1 cellular context compared by ENCODE assay signal in genomic region chr16:88992351-88993005, GRCh38.
TF ChIP-seq lines count a peak whose summit lies in the region.

No MANE protein-coding gene starts in this region.

TF ChIP-seq in K562, 482 proteins besides CTCF, POLR2A, EP300 and RAD21 (continued from another document and continues in another):
- peak; percentile 46 for TF ChIP-seq PKNOX1 (IDR thresholded peaks at IDR 0.05)
- TF ChIP-seq, protein P1, sequence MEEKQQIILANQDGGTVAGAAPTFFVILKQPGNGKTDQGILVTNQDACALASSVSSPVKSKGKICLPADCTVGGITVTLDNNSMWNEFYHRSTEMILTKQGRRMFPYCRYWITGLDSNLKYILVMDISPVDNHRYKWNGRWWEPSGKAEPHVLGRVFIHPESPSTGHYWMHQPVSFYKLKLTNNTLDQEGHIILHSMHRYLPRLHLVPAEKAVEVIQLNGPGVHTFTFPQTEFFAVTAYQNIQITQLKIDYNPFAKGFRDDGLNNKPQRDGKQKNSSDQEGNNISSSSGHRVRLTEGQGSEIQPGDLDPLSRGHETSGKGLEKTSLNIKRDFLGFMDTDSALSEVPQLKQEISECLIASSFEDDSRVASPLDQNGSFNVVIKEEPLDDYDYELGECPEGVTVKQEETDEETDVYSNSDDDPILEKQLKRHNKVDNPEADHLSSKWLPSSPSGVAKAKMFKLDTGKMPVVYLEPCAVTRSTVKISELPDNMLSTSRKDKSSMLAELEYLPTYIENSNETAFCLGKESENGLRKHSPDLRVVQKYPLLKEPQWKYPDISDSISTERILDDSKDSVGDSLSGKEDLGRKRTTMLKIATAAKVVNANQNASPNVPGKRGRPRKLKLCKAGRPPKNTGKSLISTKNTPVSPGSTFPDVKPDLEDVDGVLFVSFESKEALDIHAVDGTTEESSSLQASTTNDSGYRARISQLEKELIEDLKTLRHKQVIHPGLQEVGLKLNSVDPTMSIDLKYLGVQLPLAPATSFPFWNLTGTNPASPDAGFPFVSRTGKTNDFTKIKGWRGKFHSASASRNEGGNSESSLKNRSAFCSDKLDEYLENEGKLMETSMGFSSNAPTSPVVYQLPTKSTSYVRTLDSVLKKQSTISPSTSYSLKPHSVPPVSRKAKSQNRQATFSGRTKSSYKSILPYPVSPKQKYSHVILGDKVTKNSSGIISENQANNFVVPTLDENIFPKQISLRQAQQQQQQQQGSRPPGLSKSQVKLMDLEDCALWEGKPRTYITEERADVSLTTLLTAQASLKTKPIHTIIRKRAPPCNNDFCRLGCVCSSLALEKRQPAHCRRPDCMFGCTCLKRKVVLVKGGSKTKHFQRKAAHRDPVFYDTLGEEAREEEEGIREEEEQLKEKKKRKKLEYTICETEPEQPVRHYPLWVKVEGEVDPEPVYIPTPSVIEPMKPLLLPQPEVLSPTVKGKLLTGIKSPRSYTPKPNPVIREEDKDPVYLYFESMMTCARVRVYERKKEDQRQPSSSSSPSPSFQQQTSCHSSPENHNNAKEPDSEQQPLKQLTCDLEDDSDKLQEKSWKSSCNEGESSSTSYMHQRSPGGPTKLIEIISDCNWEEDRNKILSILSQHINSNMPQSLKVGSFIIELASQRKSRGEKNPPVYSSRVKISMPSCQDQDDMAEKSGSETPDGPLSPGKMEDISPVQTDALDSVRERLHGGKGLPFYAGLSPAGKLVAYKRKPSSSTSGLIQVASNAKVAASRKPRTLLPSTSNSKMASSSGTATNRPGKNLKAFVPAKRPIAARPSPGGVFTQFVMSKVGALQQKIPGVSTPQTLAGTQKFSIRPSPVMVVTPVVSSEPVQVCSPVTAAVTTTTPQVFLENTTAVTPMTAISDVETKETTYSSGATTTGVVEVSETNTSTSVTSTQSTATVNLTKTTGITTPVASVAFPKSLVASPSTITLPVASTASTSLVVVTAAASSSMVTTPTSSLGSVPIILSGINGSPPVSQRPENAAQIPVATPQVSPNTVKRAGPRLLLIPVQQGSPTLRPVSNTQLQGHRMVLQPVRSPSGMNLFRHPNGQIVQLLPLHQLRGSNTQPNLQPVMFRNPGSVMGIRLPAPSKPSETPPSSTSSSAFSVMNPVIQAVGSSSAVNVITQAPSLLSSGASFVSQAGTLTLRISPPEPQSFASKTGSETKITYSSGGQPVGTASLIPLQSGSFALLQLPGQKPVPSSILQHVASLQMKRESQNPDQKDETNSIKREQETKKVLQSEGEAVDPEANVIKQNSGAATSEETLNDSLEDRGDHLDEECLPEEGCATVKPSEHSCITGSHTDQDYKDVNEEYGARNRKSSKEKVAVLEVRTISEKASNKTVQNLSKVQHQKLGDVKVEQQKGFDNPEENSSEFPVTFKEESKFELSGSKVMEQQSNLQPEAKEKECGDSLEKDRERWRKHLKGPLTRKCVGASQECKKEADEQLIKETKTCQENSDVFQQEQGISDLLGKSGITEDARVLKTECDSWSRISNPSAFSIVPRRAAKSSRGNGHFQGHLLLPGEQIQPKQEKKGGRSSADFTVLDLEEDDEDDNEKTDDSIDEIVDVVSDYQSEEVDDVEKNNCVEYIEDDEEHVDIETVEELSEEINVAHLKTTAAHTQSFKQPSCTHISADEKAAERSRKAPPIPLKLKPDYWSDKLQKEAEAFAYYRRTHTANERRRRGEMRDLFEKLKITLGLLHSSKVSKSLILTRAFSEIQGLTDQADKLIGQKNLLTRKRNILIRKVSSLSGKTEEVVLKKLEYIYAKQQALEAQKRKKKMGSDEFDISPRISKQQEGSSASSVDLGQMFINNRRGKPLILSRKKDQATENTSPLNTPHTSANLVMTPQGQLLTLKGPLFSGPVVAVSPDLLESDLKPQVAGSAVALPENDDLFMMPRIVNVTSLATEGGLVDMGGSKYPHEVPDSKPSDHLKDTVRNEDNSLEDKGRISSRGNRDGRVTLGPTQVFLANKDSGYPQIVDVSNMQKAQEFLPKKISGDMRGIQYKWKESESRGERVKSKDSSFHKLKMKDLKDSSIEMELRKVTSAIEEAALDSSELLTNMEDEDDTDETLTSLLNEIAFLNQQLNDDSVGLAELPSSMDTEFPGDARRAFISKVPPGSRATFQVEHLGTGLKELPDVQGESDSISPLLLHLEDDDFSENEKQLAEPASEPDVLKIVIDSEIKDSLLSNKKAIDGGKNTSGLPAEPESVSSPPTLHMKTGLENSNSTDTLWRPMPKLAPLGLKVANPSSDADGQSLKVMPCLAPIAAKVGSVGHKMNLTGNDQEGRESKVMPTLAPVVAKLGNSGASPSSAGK (IDR thresholded peaks at IDR 0.05): no peak
- TF ChIP-seq ESRRA (IDR thresholded peaks at IDR 0.05; ENCODE audit: borderline replicate concordance, low read depth): peak; percentile 51; the same call in 1 of the 2 replicates
- no peak; the same call in 1 of the 2 replicates for TF ChIP-seq NFRKB (IDR thresholded peaks at IDR 0.05; ENCODE audit: low read depth)
- peak; percentile 97; the same call in 1 of the 2 replicates for TF ChIP-seq ZBTB7A (IDR thresholded peaks at IDR 0.05; ENCODE audit: borderline replicate concordance, control insufficient read depth, low read depth, low read length)
- TF ChIP-seq ZMIZ1 (IDR thresholded peaks at IDR 0.05; ENCODE audit: low read depth in 2 of 2, low read length in 2 of 2): peak in 1 of 2 experiments; percentile 99; a peak in 2 of 4 replicates
- 0 out of 2 replicates have a peak, but pooled peaks have one; percentile 14 for TF ChIP-seq SMARCA5 (IDR thresholded peaks at IDR 0.05)
- TF ChIP-seq SUPT5H (IDR thresholded peaks at IDR 0.05): peak; percentile 44; the same call in 1 of the 2 replicates
- 0 out of 2 replicates have a peak, but pooled peaks have one; percentile 0 for TF ChIP-seq ZC3H11A (IDR thresholded peaks at IDR 0.05; ENCODE audit: low read depth, low read length)
- TF ChIP-seq, protein P2, sequence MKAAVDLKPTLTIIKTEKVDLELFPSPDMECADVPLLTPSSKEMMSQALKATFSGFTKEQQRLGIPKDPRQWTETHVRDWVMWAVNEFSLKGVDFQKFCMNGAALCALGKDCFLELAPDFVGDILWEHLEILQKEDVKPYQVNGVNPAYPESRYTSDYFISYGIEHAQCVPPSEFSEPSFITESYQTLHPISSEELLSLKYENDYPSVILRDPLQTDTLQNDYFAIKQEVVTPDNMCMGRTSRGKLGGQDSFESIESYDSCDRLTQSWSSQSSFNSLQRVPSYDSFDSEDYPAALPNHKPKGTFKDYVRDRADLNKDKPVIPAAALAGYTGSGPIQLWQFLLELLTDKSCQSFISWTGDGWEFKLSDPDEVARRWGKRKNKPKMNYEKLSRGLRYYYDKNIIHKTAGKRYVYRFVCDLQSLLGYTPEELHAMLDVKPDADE (conservative IDR thresholded peaks at IDR 0.05; ENCODE audit: control insufficient read depth, low read depth, low read length): peak; percentile 98
- TF ChIP-seq, protein P3, sequence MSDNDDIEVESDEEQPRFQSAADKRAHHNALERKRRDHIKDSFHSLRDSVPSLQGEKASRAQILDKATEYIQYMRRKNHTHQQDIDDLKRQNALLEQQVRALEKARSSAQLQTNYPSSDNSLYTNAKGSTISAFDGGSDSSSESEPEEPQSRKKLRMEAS (CRISPR knock-in tag; IDR thresholded peaks at IDR 0.05): peak; percentile 92
- TF ChIP-seq HNRNPUL1 (IDR thresholded peaks at IDR 0.05; ENCODE audit: low read length): peak; percentile 71; the same call in 1 of the 2 replicates
- TF ChIP-seq BRD9 (IDR thresholded peaks at IDR 0.05; ENCODE audit: low read depth, partially characterized antibody): peak; percentile 67
- TF ChIP-seq, protein P4, sequence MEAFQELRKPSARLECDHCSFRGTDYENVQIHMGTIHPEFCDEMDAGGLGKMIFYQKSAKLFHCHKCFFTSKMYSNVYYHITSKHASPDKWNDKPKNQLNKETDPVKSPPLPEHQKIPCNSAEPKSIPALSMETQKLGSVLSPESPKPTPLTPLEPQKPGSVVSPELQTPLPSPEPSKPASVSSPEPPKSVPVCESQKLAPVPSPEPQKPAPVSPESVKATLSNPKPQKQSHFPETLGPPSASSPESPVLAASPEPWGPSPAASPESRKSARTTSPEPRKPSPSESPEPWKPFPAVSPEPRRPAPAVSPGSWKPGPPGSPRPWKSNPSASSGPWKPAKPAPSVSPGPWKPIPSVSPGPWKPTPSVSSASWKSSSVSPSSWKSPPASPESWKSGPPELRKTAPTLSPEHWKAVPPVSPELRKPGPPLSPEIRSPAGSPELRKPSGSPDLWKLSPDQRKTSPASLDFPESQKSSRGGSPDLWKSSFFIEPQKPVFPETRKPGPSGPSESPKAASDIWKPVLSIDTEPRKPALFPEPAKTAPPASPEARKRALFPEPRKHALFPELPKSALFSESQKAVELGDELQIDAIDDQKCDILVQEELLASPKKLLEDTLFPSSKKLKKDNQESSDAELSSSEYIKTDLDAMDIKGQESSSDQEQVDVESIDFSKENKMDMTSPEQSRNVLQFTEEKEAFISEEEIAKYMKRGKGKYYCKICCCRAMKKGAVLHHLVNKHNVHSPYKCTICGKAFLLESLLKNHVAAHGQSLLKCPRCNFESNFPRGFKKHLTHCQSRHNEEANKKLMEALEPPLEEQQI (IDR thresholded peaks at IDR 0.05): peak; percentile 80; the same call in 1 of the 2 replicates
- TF ChIP-seq, protein P5, sequence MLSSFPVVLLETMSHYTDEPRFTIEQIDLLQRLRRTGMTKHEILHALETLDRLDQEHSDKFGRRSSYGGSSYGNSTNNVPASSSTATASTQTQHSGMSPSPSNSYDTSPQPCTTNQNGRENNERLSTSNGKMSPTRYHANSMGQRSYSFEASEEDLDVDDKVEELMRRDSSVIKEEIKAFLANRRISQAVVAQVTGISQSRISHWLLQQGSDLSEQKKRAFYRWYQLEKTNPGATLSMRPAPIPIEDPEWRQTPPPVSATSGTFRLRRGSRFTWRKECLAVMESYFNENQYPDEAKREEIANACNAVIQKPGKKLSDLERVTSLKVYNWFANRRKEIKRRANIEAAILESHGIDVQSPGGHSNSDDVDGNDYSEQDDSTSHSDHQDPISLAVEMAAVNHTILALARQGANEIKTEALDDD (IDR thresholded peaks at IDR 0.05): peak; percentile 21; the same call in 1 of the 2 replicates
- TF ChIP-seq, protein P6, sequence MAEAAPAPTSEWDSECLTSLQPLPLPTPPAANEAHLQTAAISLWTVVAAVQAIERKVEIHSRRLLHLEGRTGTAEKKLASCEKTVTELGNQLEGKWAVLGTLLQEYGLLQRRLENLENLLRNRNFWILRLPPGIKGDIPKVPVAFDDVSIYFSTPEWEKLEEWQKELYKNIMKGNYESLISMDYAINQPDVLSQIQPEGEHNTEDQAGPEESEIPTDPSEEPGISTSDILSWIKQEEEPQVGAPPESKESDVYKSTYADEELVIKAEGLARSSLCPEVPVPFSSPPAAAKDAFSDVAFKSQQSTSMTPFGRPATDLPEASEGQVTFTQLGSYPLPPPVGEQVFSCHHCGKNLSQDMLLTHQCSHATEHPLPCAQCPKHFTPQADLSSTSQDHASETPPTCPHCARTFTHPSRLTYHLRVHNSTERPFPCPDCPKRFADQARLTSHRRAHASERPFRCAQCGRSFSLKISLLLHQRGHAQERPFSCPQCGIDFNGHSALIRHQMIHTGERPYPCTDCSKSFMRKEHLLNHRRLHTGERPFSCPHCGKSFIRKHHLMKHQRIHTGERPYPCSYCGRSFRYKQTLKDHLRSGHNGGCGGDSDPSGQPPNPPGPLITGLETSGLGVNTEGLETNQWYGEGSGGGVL (CRISPR knock-in tag; IDR thresholded peaks at IDR 0.05): no peak
- peak; percentile 77 for TF ChIP-seq ZFP36 (IDR thresholded peaks at IDR 0.05; ENCODE audit: low read depth, low read length, partially characterized antibody)
- peak; percentile 99 for TF ChIP-seq TAL1 (IDR thresholded peaks at IDR 0.05)
- no peak for TF ChIP-seq ARID2 (IDR thresholded peaks at IDR 0.05)
- no peak for TF ChIP-seq NKRF (IDR thresholded peaks at IDR 0.05; ENCODE audit: borderline replicate concordance)
